In genomic region chr3:24396338-24396737, GRCh38 we compare ENCODE assay signal across 16 cellular contexts.
DNase-seq lines count a peak whose midpoint lies in the region; FAIRE-seq and TF ChIP-seq lines count a peak whose summit lies in the region.
"Had no signal": no experiment of that assay in that cellular context is flagged by ENCODE, and none has a peak within 500 bp of the region (broad histone marks: within the 10 kb centered on the region; RNA-seq: fewer than 3 reads in every experiment).

No MANE protein-coding gene starts in this region.

- H3K79me2 ChIP-seq in H1 (ENCODE audit: control insufficient read depth in 1 of 2, insufficient read depth in 2 of 2, low read length in 2 of 2), result no peaks in the 10 kb centered on the region

- H3K56ac ChIP-seq in H1 (replicated peaks; ENCODE audit: insufficient read length, low read depth, low read length), result no peak overlapping the region

- H3K4me3 ChIP-seq in HUES64 (ENCODE audit: low read length) (no peak overlapping the region), H1 (ENCODE audit: extremely low read depth in 1 of 4, insufficient read depth in 2 of 4, low read depth in 3 of 4, low read length in 4 of 4) (no peak overlapping the region), coronary artery (no peak overlapping the region)

- no peak overlapping the region for H2AK5ac ChIP-seq in H1 (ENCODE audit: low read depth, low read length)

- no peaks in the 10 kb centered on the region for H3K79me1 ChIP-seq in H1 (ENCODE audit: low read depth, low read length)

- peak; percentile 37 for DNase-seq in ELF-1 (ENCODE audit: low read depth, low spot score)
- no peak for DNase-seq in H1 (ENCODE audit: low read depth in 1 of 2, low spot score in 2 of 2)
- DNase-seq in iPS-NIHi11 (ENCODE audit: low spot score), result peak; percentile 35
- DNase-seq in middle frontal gyrus (ENCODE audit: extremely low spot score, low spot score), result no peak
- no peak for DNase-seq in coronary artery (ENCODE audit: low spot score)
- no peak for DNase-seq in NCI-H1417 (lab: John Stamatoyannopoulos, UW)
- DNase-seq in stimulated activated naive CD4-positive, alpha-beta T cell treated with Interleukin-2 at 50 U/mL for 16 hours (lab: John Stamatoyannopoulos, UW), result no peak
- DNase-seq: GF-D8, NCI-H1436, NCI-H1930, NCI-H226, NCI-H526, OCI-M1, SHP77 treated with DMSO at 0.1 percent for 48 hours, SK-N-SH had no signal

- no peak overlapping the region for H4K5ac ChIP-seq in H1 (ENCODE audit: insufficient read length, low read depth, low read length)

- H2BK20ac ChIP-seq in H1 (ENCODE audit: low read length), result no peak overlapping the region

- no peaks in the 10 kb centered on the region for H3K36me3 ChIP-seq in HUES64 (ENCODE audit: insufficient read depth, low read length)
- H3K36me3 ChIP-seq in H1 (ENCODE audit: control insufficient read depth in 2 of 4, insufficient read depth in 4 of 4, low read length in 3 of 4), result no peaks in the 10 kb centered on the region

- peak in 1 of 2 experiments; percentile 33; a peak in 2 of 4 replicates for TF ChIP-seq RAD21 in H1 (IDR thresholded peaks at IDR 0.05 in 1 of 2, conservative IDR thresholded peaks at IDR 0.05 in 1 of 2; ENCODE audit: low read depth in 2 of 2, low read length in 2 of 2)

- H3K9me3 ChIP-seq in HUES64 (ENCODE audit: insufficient read depth, low read depth, low read length) (no peaks in the 10 kb centered on the region), H1 (ENCODE audit: insufficient read depth in 2 of 2, low read depth in 1 of 2, low read length in 1 of 2) (no peaks in the 10 kb centered on the region)
- H3K9me3 ChIP-seq: SK-N-SH had no signal

- H3K4me1 ChIP-seq in HUES64 (ENCODE audit: insufficient read depth, low read length) (peaks cover 3% of the 10 kb centered on the region), H1 (replicated peaks in 1 of 4; ENCODE audit: control insufficient read depth in 3 of 4, insufficient read depth in 4 of 4, low read length in 3 of 4) (peaks cover 0 to 5% (median 1%) of the 10 kb centered on the region in 4 experiments; a peak in 3 of 7 replicates)

- H4K8ac ChIP-seq in H1 (ENCODE audit: extremely low read depth, insufficient read depth, low read length), result no peak overlapping the region

- H3K9ac ChIP-seq in HUES64 (ENCODE audit: low read depth, low read length) (no peak overlapping the region), H1 (replicated peaks in 1 of 4; ENCODE audit: extremely low read depth in 1 of 4, low read depth in 3 of 4, low read length in 3 of 4) (no peak overlapping the region)
- H3K9ac ChIP-seq: SK-N-SH had no signal

- peak in 1 of 3 experiments; percentile 7; a peak in 1 of 4 replicates for TF ChIP-seq CTCF in H1 (IDR thresholded peaks at IDR 0.05; ENCODE audit: control extremely low read depth in 1 of 3, insufficient read depth in 1 of 3, low read depth in 1 of 3, low read length in 3 of 3)
- TF ChIP-seq CTCF in coronary artery (IDR thresholded peaks at IDR 0.05), result no peak

- H3K18ac ChIP-seq in H1 (ENCODE audit: extremely low read depth, low read length), result no peak overlapping the region

- H3K27me3 ChIP-seq in HUES64 (ENCODE audit: insufficient read depth, low read length), result no peaks in the 10 kb centered on the region; the same call in 1 of the 2 replicates
- peaks cover 0 to 8% (median 4%) of the 10 kb centered on the region in 4 experiments; a peak in 4 of 7 replicates for H3K27me3 ChIP-seq in H1 (replicated peaks in 1 of 4; ENCODE audit: control insufficient read depth in 3 of 4, extremely low read depth in 1 of 4, insufficient read depth in 3 of 4, low read length in 3 of 4)

- TF ChIP-seq EP300 in H1 (IDR thresholded peaks at IDR 0.05; ENCODE audit: borderline replicate concordance in 1 of 2, low read depth in 2 of 2, low read length in 2 of 2), result no peak

- H4K91ac ChIP-seq in H1 (replicated peaks; ENCODE audit: insufficient read length, low read length), result no peak overlapping the region

- no peak overlapping the region for H3K14ac ChIP-seq in H1 (ENCODE audit: insufficient read length)

- no peak for TF ChIP-seq POLR2A in H1 (IDR thresholded peaks at IDR 0.05; ENCODE audit: control extremely low read depth in 1 of 2, low read depth in 2 of 2, low read length in 2 of 2)

- H2BK5ac ChIP-seq in H1 (ENCODE audit: low read depth, low read length), result no peak overlapping the region

- no peak overlapping the region for H3K4ac ChIP-seq in H1 (replicated peaks; ENCODE audit: insufficient read length, low read depth, low read length)

- peaks cover 0 to 2% of the 10 kb centered on the region in 2 experiments for H4K20me1 ChIP-seq in H1 (replicated peaks in 1 of 2; ENCODE audit: control insufficient read depth in 1 of 2, insufficient read depth in 2 of 2, low read length in 2 of 2)

- H3K23me2 ChIP-seq in H1 (ENCODE audit: low read depth, low read length), result no peaks in the 10 kb centered on the region

- no peak overlapping the region for H2AFZ ChIP-seq in H1 (ENCODE audit: low read length)

- H3K27ac ChIP-seq in HUES64 (ENCODE audit: low read depth, low read length), result peak overlapping the region; percentile 5; the same call in 1 of the 2 replicates
- no peak overlapping the region for H3K27ac ChIP-seq in H1 (ENCODE audit: low read depth, low read length)
- no peak overlapping the region for H3K27ac ChIP-seq in coronary artery

- POLR2A ChIA-PET in H1 (lab: Charles Lee; ENCODE audit: partially characterized antibody), result no interaction called here

- no peak overlapping the region for H2BK120ac ChIP-seq in H1 (replicated peaks; ENCODE audit: low read depth, low read length)

- no peak overlapping the region for H2BK12ac ChIP-seq in H1 (ENCODE audit: low read depth, low read length)

- 10% methylated on average over 4 of the region's 4 CpGs for WGBS in HUES64
- WGBS in H1 (ENCODE audit: extremely low coverage in 1 of 2, insufficient coverage in 1 of 2, insufficient read length in 1 of 2, insufficient replicate concordance in 2 of 2, low coverage in 1 of 2, low lambda C conversion rate in 2 of 2, missing lambda C conversion rate in 1 of 2), 2 experiments, result 19% methylated on average over 4 of the region's 4 CpGs; no CpG with 5 or more reads in 1 of the 2 experiments

- H3K4me2 ChIP-seq in H1 (ENCODE audit: insufficient read depth in 1 of 2, low read depth in 2 of 2, low read length in 2 of 2), result peak overlapping the region in 1 of 2 experiments; percentile 10; a peak in 1 of 4 replicates
- H3K4me2 ChIP-seq: SK-N-SH had no signal

- H2BK15ac ChIP-seq in H1 (ENCODE audit: low read length), result no peak overlapping the region

- H3K23ac ChIP-seq in H1 (ENCODE audit: insufficient read length), result no peak overlapping the region

- CTCF ChIA-PET in H1 (lab: Charles Lee; ENCODE audit: partially characterized antibody), result interaction anchor here (1.5 kb wide), 1 partner anchor 11 kb away, joined by 4 read pairs; no protein-coding TSS in a partner anchor

- peak; percentile 96 for FAIRE-seq in H1 (lab: Jason Lieb, UNC)

TF ChIP-seq in H1, 55 proteins besides CTCF, POLR2A, EP300 and RAD21 (continues in another document):
- TF ChIP-seq CHD1 (IDR thresholded peaks at IDR 0.05; ENCODE audit: low read depth, low read length), result no peak
- no peak for TF ChIP-seq SP1 (IDR thresholded peaks at IDR 0.05; ENCODE audit: low read depth, low read length)
- 0 out of 2 replicates have a peak, but pooled peaks have one; percentile 33 for TF ChIP-seq TCF12 (IDR thresholded peaks at IDR 0.05; ENCODE audit: low read depth, low read length)
- no peak for TF ChIP-seq CHD2 (IDR thresholded peaks at IDR 0.05; ENCODE audit: low read length)
- no peak for TF ChIP-seq SP2 (IDR thresholded peaks at IDR 0.05; ENCODE audit: low read length)
- TF ChIP-seq USF2 (IDR thresholded peaks at IDR 0.05; ENCODE audit: low read length), result no peak
- TF ChIP-seq NANOG (IDR thresholded peaks at IDR 0.05; ENCODE audit: insufficient read depth, low read depth, low read length, poor library complexity, severe bottlenecking), result peak; percentile 47
- TF ChIP-seq ATF2 (IDR thresholded peaks at IDR 0.05; ENCODE audit: low read length), result peak; percentile 63; the same call in 1 of the 2 replicates

Comparison
In these comparisons a context has a peak if more than half of its experiments do, and no peak if none do; other contexts are left out.
1. DNase-seq: peak in ELF-1 (single experiment) and iPS-NIHi11 (single experiment); none in H1 (0 of 2), middle frontal gyrus (single experiment), coronary artery (single experiment), NCI-H1417 (0 of 3) and stimulated activated naive CD4-positive, alpha-beta T cell treated with Interleukin-2 at 50 U/mL for 16 hours (single experiment).